Comparison of ENCODE assay signal across 8 cellular contexts in genomic region chr10:30434273-30435067, GRCh38. TPM values are rescaled to one million over a fixed set of nuclear protein-coding genes. Genes with fewer than 3 reads are reported as not detected.
DNase-seq lines count a peak whose midpoint lies in the region; ATAC-seq and TF ChIP-seq lines count a peak whose summit lies in the region.

No MANE protein-coding gene starts in this region.

- H3K4me3 ChIP-seq in BJ (ENCODE audit: low read depth, low read length), result peak overlapping the region; percentile 88
- H3K4me3 ChIP-seq in SJSA1, result peak overlapping the region; percentile 79
- H3K4me3 ChIP-seq in uterus, result peak overlapping the region; percentile 68 to 84

- H3K27me3 ChIP-seq in BJ (ENCODE audit: control insufficient read depth, insufficient read depth, low read length) (no peaks in the 10 kb centered on the region), SJSA1 (replicated peaks) (no peaks in the 10 kb centered on the region), uterus (no peaks in the 10 kb centered on the region)

- ATAC-seq in HG03378 (IDR thresholded peaks at IDR 0.05; ENCODE audit: unreplicated experiment), result peak; percentile 36
- peak; percentile 53 to 62 for ATAC-seq in activated naive CD4-positive, alpha-beta T cell treated with anti-CD3 and anti-CD28 coated beads, Interleukin-2, amount 50 U/mL, for 72 hours

- H3K27me3 Mint-ChIP-seq in glutamatergic neuron (ENCODE audit: unreplicated experiment) (peaks cover 11% of the 10 kb centered on the region), osteocyte (ENCODE audit: unreplicated experiment) (no peaks in the 10 kb centered on the region)

- TF ChIP-seq CTCF in BJ (IDR thresholded peaks at IDR 0.05; ENCODE audit: insufficient read depth, low read depth, low read length) (no peak), glutamatergic neuron (IDR thresholded peaks at IDR 0.05; ENCODE audit: partially characterized antibody, unreplicated experiment) (no peak), osteocyte (IDR thresholded peaks at IDR 0.05) (no peak), uterus (IDR thresholded peaks at IDR 0.05) (peak in 2 of 4 experiments; percentile 0 to 14)

- POLR2A ChIA-PET in BJ (lab: Charles Lee), result interaction anchor here (0.6 to 2.1 kb wide), 3 partner anchors 11 to 371 kb away, joined by 3 to 6 read pairs (median 5); no protein-coding TSS in a partner anchor

- intact Hi-C loops in uterus (cut with DNase I; ENCODE audit: low total_unique reads), result no loop called here

- peaks cover 38% of the 10 kb centered on the region for H3K4me1 ChIP-seq in SJSA1 (replicated peaks)
- peaks cover 5 to 11% of the 10 kb centered on the region in 2 donors for H3K4me1 ChIP-seq in uterus

- no peaks in the 10 kb centered on the region for H3K36me3 ChIP-seq in BJ (ENCODE audit: control insufficient read depth, insufficient read depth, low read length)
- peaks cover 5% of the 10 kb centered on the region; the same call in 1 of the 2 replicates for H3K36me3 ChIP-seq in SJSA1
- H3K36me3 ChIP-seq in uterus, result no peaks in the 10 kb centered on the region

- H3K4me1 Mint-ChIP-seq in glutamatergic neuron (ENCODE audit: low read depth, unreplicated experiment) (peaks cover 32% of the 10 kb centered on the region), osteocyte (ENCODE audit: unreplicated experiment) (peaks cover 61% of the 10 kb centered on the region)

- peaks cover 9 to 35% of the 10 kb centered on the region in 2 donors for H3K36me3 Mint-ChIP-seq in activated naive CD4-positive, alpha-beta T cell treated with anti-CD3 and anti-CD28 coated beads, Interleukin-2, amount 50 U/mL, for 72 hours
- H3K36me3 Mint-ChIP-seq in glutamatergic neuron (ENCODE audit: unreplicated experiment) (no peaks in the 10 kb centered on the region), osteocyte (ENCODE audit: unreplicated experiment) (peaks cover 7% of the 10 kb centered on the region)

- H3K9me3 ChIP-seq in SJSA1 (replicated peaks) (no peaks in the 10 kb centered on the region), uterus (no peaks in the 10 kb centered on the region)

- H3K4me3 Mint-ChIP-seq in glutamatergic neuron (ENCODE audit: unreplicated experiment) (peak overlapping the region; percentile 83), osteocyte (ENCODE audit: unreplicated experiment) (peak overlapping the region; percentile 90)

- DNase-seq in BJ (ENCODE audit: low read depth) (no peak), SJSA1 (ENCODE audit: low read depth in 1 of 2, low spot score in 2 of 2) (peak; percentile 58 to 64), glutamatergic neuron (peak; percentile 62), osteocyte (ENCODE audit: extremely low spot score, unreplicated experiment) (peak; percentile 91), uterus (peak; percentile 88 to 89)
- peak; percentile 60 to 78 for DNase-seq in activated naive CD4-positive, alpha-beta T cell treated with anti-CD3 and anti-CD28 coated beads, Interleukin-2, amount 50 U/mL, for 72 hours (ENCODE audit: low spot score in 2 of 2)

- TF ChIP-seq POLR2A in GM19193 (IDR thresholded peaks at IDR 0.05; ENCODE audit: extremely low read depth, insufficient read depth, insufficient read length), result peak; percentile 63
- peak; percentile 82 to 83 for TF ChIP-seq POLR2A in uterus (IDR thresholded peaks at IDR 0.05)

- peak overlapping the region; percentile 84 for H3K27ac ChIP-seq in SJSA1
- H3K27ac ChIP-seq in uterus, result peak overlapping the region; percentile 97 to 99

- H3K9me3 Mint-ChIP-seq in activated naive CD4-positive, alpha-beta T cell treated with anti-CD3 and anti-CD28 coated beads, Interleukin-2, amount 50 U/mL, for 72 hours, result no peaks in the 10 kb centered on the region
- H3K9me3 Mint-ChIP-seq in glutamatergic neuron (ENCODE audit: unreplicated experiment), result peaks cover 12% of the 10 kb centered on the region
- H3K9me3 Mint-ChIP-seq in osteocyte (ENCODE audit: unreplicated experiment), result no peaks in the 10 kb centered on the region

- CTCF ChIA-PET in BJ (lab: Yijun Ruan, JAX), result interaction anchor here (1.0 to 1.6 kb wide), 3 partner anchors 33 to 100 kb away, joined by 3 to 5 read pairs (median 4); no protein-coding TSS in a partner anchor

- H3K27ac Mint-ChIP-seq in activated naive CD4-positive, alpha-beta T cell treated with anti-CD3 and anti-CD28 coated beads, Interleukin-2, amount 50 U/mL, for 72 hours, result peak overlapping the region in 1 of 2 donors; percentile 86
- no peak overlapping the region for H3K27ac Mint-ChIP-seq in glutamatergic neuron (ENCODE audit: unreplicated experiment)
- peak overlapping the region; percentile 96 for H3K27ac Mint-ChIP-seq in osteocyte (ENCODE audit: unreplicated experiment)

RNA-seq across cellular contexts. Expression of gene MAP3K8, which starts 0.5 kb away (rescaled TPM):
- 13.7 and 18.5 TPM in 2 replicates for polyA plus RNA-seq in BJ (2011; rRNA removed)
- 16.1 and 20.0 TPM in 2 replicates for polyA minus RNA-seq in BJ (2011; rRNA and poly(A)+ RNA removed)
- total RNA-seq in SJSA1 (2014; rRNA removed; shearing (Covaris generic)), result 3.9 and 4.2 TPM in 2 replicates
- total RNA-seq in activated naive CD4-positive, alpha-beta T cell treated with anti-CD3 and anti-CD28 coated beads, Interleukin-2, amount 50 U/mL, for 72 hours, result 10 to 100 TPM; 20.2 to 25.8 TPM
- total RNA-seq in glutamatergic neuron (ENCODE audit: unreplicated experiment) (1.7 TPM), osteocyte (11.5 and 13.7 TPM in 2 replicates), uterus (10 to 100 TPM; 13.3 to 63.0 (median 24.4) TPM)
